ENCODE assay signal across 29 cellular contexts in the genomic region with DNA sequence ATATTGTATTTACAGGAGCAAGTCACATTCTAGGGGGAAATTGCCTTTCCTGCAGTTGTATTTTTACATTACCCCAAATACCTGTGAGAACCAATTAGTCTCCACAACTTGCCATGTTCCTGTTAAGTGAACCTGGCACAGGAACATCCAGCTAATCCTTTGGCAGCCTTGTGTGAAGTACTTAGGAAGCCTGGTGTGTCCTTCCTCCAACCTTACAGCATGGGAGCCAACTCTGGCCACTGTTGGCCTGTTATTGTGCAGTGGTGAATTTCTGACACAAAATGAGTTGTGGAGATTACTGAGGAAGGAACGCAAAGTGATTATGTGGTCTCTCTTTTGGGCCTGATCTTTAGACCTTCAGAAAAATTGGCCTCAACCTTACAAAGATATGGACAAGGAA.
"Had no signal": no experiment of that assay in that cellular context is flagged by ENCODE, and none has a peak within 500 bp of the region (broad histone marks: within the 10 kb centered on the region; RNA-seq: fewer than 3 reads in every experiment).

No MANE protein-coding gene starts in this region.

- ATAC-seq: Panc1, SK-N-SH treated with all-trans-retinoic acid at 6 μM for 48 hours had no signal

- DNase-seq: Karpas-422, KBM-7, MM.1S, MV-4-11, NCI-H1092, NCI-H1105, NCI-H1417 treated with DMSO at 0.1 percent for 48 hours, NCI-H1436 treated with DMSO at 0.1 percent for 48 hours, NCI-H1694 treated with DMSO at 0.1 percent for 48 hours, NCI-H187 treated with DMSO at 0.1 percent for 48 hours, NCI-H2029, NCI-H2081, NCI-H2171 treated with DMSO at 0.1 percent for 48 hours, NCI-H2227 treated with DMSO at 0.1 percent for 48 hours, NCI-H345, NCI-H446, NCI-H510A treated with DMSO at 0.1 percent for 48 hours, NCI-H524 treated with DMSO at 0.1 percent for 48 hours, NCI-H526 treated with DMSO at 0.1 percent for 48 hours, NCI-H774, PC-9, SHP77, SIG-M5, SJCRH30 had no signal

- H3K36me3 ChIP-seq: SJCRH30 had no signal

- H3K9me3 ChIP-seq: SJCRH30 had no signal

- H3K27ac ChIP-seq: KMS-11, PC-9, RWPE1, SJCRH30, SK-N-MC had no signal

- H3K27me3 ChIP-seq: SJCRH30 had no signal

- H3K4me3 ChIP-seq: PC-9, SJCRH30, SK-N-MC had no signal
